In the genomic region with DNA sequence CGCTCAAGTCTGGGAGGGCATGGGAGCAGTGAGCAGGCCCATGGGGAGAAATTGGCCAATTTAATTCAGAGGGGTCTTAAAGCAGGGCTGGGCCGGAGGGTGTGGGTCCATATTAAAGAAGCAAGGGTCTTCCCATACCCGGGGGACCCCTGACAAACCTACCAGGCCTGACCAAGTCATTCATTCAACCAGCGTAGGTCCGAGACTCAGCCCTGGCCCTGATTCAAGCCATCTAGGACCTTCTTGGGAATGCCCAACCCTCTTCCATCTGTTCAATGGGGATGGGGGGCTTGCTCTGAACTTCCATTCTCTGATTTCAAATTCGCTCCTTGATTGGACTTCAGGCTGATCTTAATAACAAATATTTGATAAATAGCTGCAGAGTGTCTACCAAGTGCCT, we compare ENCODE assay signal across 37 cellular contexts. TPM values are rescaled to one million over a fixed set of nuclear protein-coding genes. Genes with fewer than 3 reads are reported as not detected.
"Had no signal": no experiment of that assay in that cellular context is flagged by ENCODE, and none has a peak within 500 bp of the region (broad histone marks: within the 10 kb centered on the region; RNA-seq: fewer than 3 reads in every experiment).

No MANE protein-coding gene starts in this region.

- H3K36me3 Mint-ChIP-seq: activated CD4-positive, alpha-beta memory T cell treated with anti-CD3 and anti-CD28 coated beads for 36 hours; activated naive CD4-positive, alpha-beta T cell treated with anti-CD3 and anti-CD28 coated beads, Interleukin-2, amount 50 U/mL, for 72 hours; activated naive CD8-positive, alpha-beta T cell treated with anti-CD3 and anti-CD28 coated beads for 36 hours; T-cell had no signal

- H3K36me3 ChIP-seq: adrenal gland, brain microvascular endothelial cell, breast epithelium had no signal

- ATAC-seq: activated CD8-positive, alpha-beta T cell treated with anti-CD3 and anti-CD28 coated beads for 36 hours; activated naive CD4-positive, alpha-beta T cell treated with anti-CD3 and anti-CD28 coated beads, Interleukin-2, amount 50 U/mL, for 72 hours; activated T-cell treated with anti-CD3 and anti-CD28 coated beads, Interleukin-2, amount 50 U/mL, for 4 hours; activated T-cell treated with anti-CD3 and anti-CD28 coated beads, Interleukin-2, amount 50 U/mL, for 72 hours; activated T-helper 17 cell treated with anti-CD3 and anti-CD28 coated beads, Interleukin-2, amount 50 U/mL, for 72 hours; body of pancreas; T-cell; T-helper 17 cell had no signal

- H3K27me3 Mint-ChIP-seq: activated naive CD8-positive, alpha-beta T cell treated with anti-CD3 and anti-CD28 coated beads for 36 hours; activated T-helper 17 cell treated with anti-CD3 and anti-CD28 coated beads, Interleukin-2, amount 50 U/mL, for 72 hours had no signal

- H3K4me1 ChIP-seq: adrenal gland, body of pancreas, breast epithelium had no signal

- H3K27ac Mint-ChIP-seq: activated B cell treated with CpG ODN at 0.5 μM for 24 hours; activated CD4-positive, alpha-beta memory T cell treated with anti-CD3 and anti-CD28 coated beads for 36 hours; activated CD4-positive, alpha-beta T cell treated with anti-CD3 and anti-CD28 coated beads, Interleukin-2, amount 10 ng/mL, durations not matched to agents 24 days and 14 days; activated CD8-positive, alpha-beta T cell treated with anti-CD3 and anti-CD28 coated beads for 36 hours; activated naive CD4-positive, alpha-beta T cell treated with anti-CD3 and anti-CD28 coated beads for 36 hours; activated naive CD4-positive, alpha-beta T cell treated with anti-CD3 and anti-CD28 coated beads, Interleukin-2, amount 50 U/mL, for 72 hours; activated naive CD8-positive, alpha-beta T cell treated with anti-CD3 and anti-CD28 coated beads for 36 hours; activated T-cell treated with anti-CD3 and anti-CD28 coated beads, Interleukin-2, amount 50 U/mL, for 72 hours; activated T-helper 1 cell treated with anti-CD3 and anti-CD28 coated beads, Interleukin-12 subunit alpha, Interleukin-12 subunit beta, Interleukin-2, Interleukin-4 antibody, amounts not matched to agents 30 ng/mL and 10 ng/mL and 1 ng/mL, durations not matched to agents 14 hours and 24 hours and 36 hours; activated T-helper 17 cell treated with anti-CD3 and anti-CD28 coated beads, Interleukin-2, amount 50 U/mL, for 72 hours; T-cell; T-helper 17 cell had no signal

- H3K4me1 Mint-ChIP-seq: activated B cell treated with CpG ODN at 0.5 μM for 24 hours; activated CD4-positive, alpha-beta T cell treated with anti-CD3 and anti-CD28 coated beads, Interleukin-2, amount 10 ng/mL, durations not matched to agents 24 days and 14 days; activated T-helper 17 cell treated with anti-CD3 and anti-CD28 coated beads, Interleukin-2, amount 50 U/mL, for 72 hours; T-cell; T-helper 17 cell had no signal

- H3K4me3 Mint-ChIP-seq: activated B cell treated with CpG ODN at 0.5 μM for 24 hours; activated CD4-positive, alpha-beta memory T cell treated with anti-CD3 and anti-CD28 coated beads for 36 hours; activated CD4-positive, alpha-beta T cell treated with anti-CD3 and anti-CD28 coated beads, Interleukin-2, amount 10 ng/mL, durations not matched to agents 24 days and 14 days; activated CD8-positive, alpha-beta T cell treated with anti-CD3 and anti-CD28 coated beads for 36 hours; activated naive CD4-positive, alpha-beta T cell treated with anti-CD3 and anti-CD28 coated beads for 36 hours; activated naive CD8-positive, alpha-beta T cell treated with anti-CD3 and anti-CD28 coated beads for 36 hours; activated T-cell treated with anti-CD3 and anti-CD28 coated beads, Interleukin-2, amount 50 U/mL, for 4 hours; activated T-cell treated with anti-CD3 and anti-CD28 coated beads, Interleukin-2, amount 50 U/mL, for 72 hours; activated T-helper 1 cell treated with anti-CD3 and anti-CD28 coated beads, Interleukin-12 subunit alpha, Interleukin-12 subunit beta, Interleukin-2, Interleukin-4 antibody, amounts not matched to agents 30 ng/mL and 10 ng/mL and 1 ng/mL, durations not matched to agents 14 hours and 24 hours and 36 hours; activated T-helper 17 cell treated with anti-CD3 and anti-CD28 coated beads, Interleukin-2, amount 50 U/mL, for 72 hours; T-cell; T-helper 17 cell had no signal

- DNase-seq: activated B cell treated with CpG ODN at 0.5 μM for 24 hours; activated CD4-positive, alpha-beta memory T cell treated with anti-CD3 and anti-CD28 coated beads for 36 hours; activated CD4-positive, alpha-beta T cell treated with anti-CD3 and anti-CD28 coated beads for 4 hours; activated CD4-positive, alpha-beta T cell treated with anti-CD3 and anti-CD28 coated beads, Interleukin-2, amount 10 ng/mL, durations not matched to agents 24 days and 14 days; activated CD4-positive, alpha-beta T cell treated with anti-CD3 and anti-CD28 coated beads, Interleukin-2, amount 50 U/mL, for 1 hour; activated CD4-positive, alpha-beta T cell treated with anti-CD3 and anti-CD28 coated beads, Interleukin-2, amount 50 U/mL, for 4 hours; activated CD4-positive, CD25-positive, alpha-beta regulatory T cell treated with anti-CD3 and anti-CD28 coated beads, Interleukin-2, amount 50 U/mL, for 72 hours; activated CD8-positive, alpha-beta memory T cell treated with anti-CD3 and anti-CD28 coated beads, Interleukin-2, amount 50 U/mL, for 4 hours; activated CD8-positive, alpha-beta T cell treated with anti-CD3 and anti-CD28 coated beads for 36 hours; activated effector memory CD4-positive, alpha-beta T cell treated with anti-CD3 and anti-CD28 coated beads, Interleukin-2, amount 50 U/mL, for 16 hours; activated gamma-delta T cell treated with Interleukin-2 at 50 U/mL for 16 hours; activated naive CD4-positive, alpha-beta T cell; activated naive CD4-positive, alpha-beta T cell treated with anti-CD3 and anti-CD28 coated beads for 36 hours; activated naive CD4-positive, alpha-beta T cell treated with anti-CD3 and anti-CD28 coated beads, Interleukin-2, amount 50 U/mL, for 16 hours; activated naive CD8-positive, alpha-beta T cell treated with anti-CD3 and anti-CD28 coated beads for 36 hours; activated T-cell treated with anti-CD3 and anti-CD28 coated beads for 4 hours; activated T-cell treated with anti-CD3 and anti-CD28 coated beads, Interleukin-2, amount 50 U/mL, for 1 hour; activated T-cell treated with anti-CD3 and anti-CD28 coated beads, Interleukin-2, amount 50 U/mL, for 4 hours; activated T-cell treated with anti-CD3 and anti-CD28 coated beads, Interleukin-2, amount 50 U/mL, for 72 hours; adrenal gland; amniotic stem cell; aorta; body of pancreas; brain microvascular endothelial cell; central memory CD4-positive, alpha-beta T cell; T-cell; T-helper 17 cell had no signal

- H3K9me3 Mint-ChIP-seq: activated B cell treated with CpG ODN at 0.5 μM for 24 hours; activated CD4-positive, alpha-beta memory T cell treated with anti-CD3 and anti-CD28 coated beads for 36 hours; activated CD4-positive, alpha-beta T cell treated with anti-CD3 and anti-CD28 coated beads, Interleukin-2, amount 10 ng/mL, durations not matched to agents 24 days and 14 days; activated CD8-positive, alpha-beta T cell treated with anti-CD3 and anti-CD28 coated beads for 36 hours; activated naive CD4-positive, alpha-beta T cell treated with anti-CD3 and anti-CD28 coated beads for 36 hours; activated naive CD4-positive, alpha-beta T cell treated with anti-CD3 and anti-CD28 coated beads, Interleukin-2, amount 50 U/mL, for 72 hours; activated naive CD8-positive, alpha-beta T cell treated with anti-CD3 and anti-CD28 coated beads for 36 hours; activated T-cell treated with anti-CD3 and anti-CD28 coated beads, Interleukin-2, amount 50 U/mL, for 4 hours; activated T-cell treated with anti-CD3 and anti-CD28 coated beads, Interleukin-2, amount 50 U/mL, for 72 hours; activated T-helper 1 cell treated with anti-CD3 and anti-CD28 coated beads, Interleukin-12 subunit alpha, Interleukin-12 subunit beta, Interleukin-2, Interleukin-4 antibody, amounts not matched to agents 30 ng/mL and 10 ng/mL and 1 ng/mL, durations not matched to agents 14 hours and 24 hours and 36 hours; activated T-helper 17 cell treated with anti-CD3 and anti-CD28 coated beads, Interleukin-2, amount 50 U/mL, for 72 hours; T-cell had no signal

- H3K9me3 ChIP-seq: adrenal gland, body of pancreas, breast epithelium had no signal

- H3K27ac ChIP-seq: adrenal gland, body of pancreas, brain microvascular endothelial cell, breast epithelium, VCaP had no signal

- H3K27me3 ChIP-seq: adrenal gland, body of pancreas, brain microvascular endothelial cell, breast epithelium had no signal

- H3K4me3 ChIP-seq: adrenal gland, body of pancreas, breast epithelium had no signal

RNA-seq across cellular contexts. Expression of a gene that starts 7.3 kb away (rescaled TPM):
- total RNA-seq: activated B cell treated with CpG ODN at 0.5 μM for 24 hours; activated CD4-positive, alpha-beta memory T cell treated with anti-CD3 and anti-CD28 coated beads for 36 hours; activated CD4-positive, alpha-beta T cell treated with anti-CD3 and anti-CD28 coated beads, Interleukin-2, amount 10 ng/mL, durations not matched to agents 24 days and 14 days; activated CD8-positive, alpha-beta memory T cell treated with anti-CD3 and anti-CD28 coated beads for 36 hours; activated CD8-positive, alpha-beta T cell treated with anti-CD3 and anti-CD28 coated beads for 36 hours; activated naive CD4-positive, alpha-beta T cell treated with anti-CD3 and anti-CD28 coated beads for 36 hours; activated naive CD4-positive, alpha-beta T cell treated with anti-CD3 and anti-CD28 coated beads, Interleukin-2, amount 50 U/mL, for 72 hours; activated naive CD8-positive, alpha-beta T cell treated with anti-CD3 and anti-CD28 coated beads for 36 hours; activated T-cell treated with anti-CD3 and anti-CD28 coated beads, Interleukin-2, amount 50 U/mL, for 4 hours; activated T-cell treated with anti-CD3 and anti-CD28 coated beads, Interleukin-2, amount 50 U/mL, for 72 hours; activated T-helper 1 cell treated with anti-CD3 and anti-CD28 coated beads, Interleukin-12 subunit alpha, Interleukin-12 subunit beta, Interleukin-2, Interleukin-4 antibody, amounts not matched to agents 30 ng/mL and 10 ng/mL and 1 ng/mL, durations not matched to agents 14 hours and 24 hours and 36 hours; activated T-helper 17 cell treated with anti-CD3 and anti-CD28 coated beads, Interleukin-2, amount 50 U/mL, for 72 hours; adrenal gland; aorta; astrocyte; body of pancreas; breast epithelium; cardiac septum; T-cell; T-helper 1 cell treated with Interleukin-12 subunit alpha and Interleukin-12 subunit beta and Interleukin-4 antibody, amounts not matched to agents 30 ng/mL and 1 ng/mL, for 36 hours; T-helper 17 cell; T-helper 2 cell treated with Interferon-gamma antibody and Interleukin-4, amounts not matched to agents 100 ng/mL and 5 ng/mL, for 36 hours had no signal
- polyA plus RNA-seq: adrenal gland, aorta had no signal

RNA-seq across cellular contexts. Expression of a gene that starts 13.3 kb away (rescaled TPM):
- total RNA-seq: activated B cell treated with CpG ODN at 0.5 μM for 24 hours; activated CD4-positive, alpha-beta memory T cell treated with anti-CD3 and anti-CD28 coated beads for 36 hours; activated CD4-positive, alpha-beta T cell treated with anti-CD3 and anti-CD28 coated beads, Interleukin-2, amount 10 ng/mL, durations not matched to agents 24 days and 14 days; activated CD8-positive, alpha-beta memory T cell treated with anti-CD3 and anti-CD28 coated beads for 36 hours; activated CD8-positive, alpha-beta T cell treated with anti-CD3 and anti-CD28 coated beads for 36 hours; activated naive CD4-positive, alpha-beta T cell treated with anti-CD3 and anti-CD28 coated beads for 36 hours; activated naive CD4-positive, alpha-beta T cell treated with anti-CD3 and anti-CD28 coated beads, Interleukin-2, amount 50 U/mL, for 72 hours; activated T-cell treated with anti-CD3 and anti-CD28 coated beads, Interleukin-2, amount 50 U/mL, for 4 hours; activated T-cell treated with anti-CD3 and anti-CD28 coated beads, Interleukin-2, amount 50 U/mL, for 72 hours; activated T-helper 1 cell treated with anti-CD3 and anti-CD28 coated beads, Interleukin-12 subunit alpha, Interleukin-12 subunit beta, Interleukin-2, Interleukin-4 antibody, amounts not matched to agents 30 ng/mL and 10 ng/mL and 1 ng/mL, durations not matched to agents 14 hours and 24 hours and 36 hours; activated T-helper 17 cell treated with anti-CD3 and anti-CD28 coated beads, Interleukin-2, amount 50 U/mL, for 72 hours; adrenal gland; aorta; body of pancreas; cardiac septum; T-helper 1 cell treated with Interleukin-12 subunit alpha and Interleukin-12 subunit beta and Interleukin-4 antibody, amounts not matched to agents 30 ng/mL and 1 ng/mL, for 36 hours; T-helper 17 cell; T-helper 2 cell treated with Interferon-gamma antibody and Interleukin-4, amounts not matched to agents 100 ng/mL and 5 ng/mL, for 36 hours had no signal
- polyA plus RNA-seq: aorta had no signal
